In the genomic region with DNA sequence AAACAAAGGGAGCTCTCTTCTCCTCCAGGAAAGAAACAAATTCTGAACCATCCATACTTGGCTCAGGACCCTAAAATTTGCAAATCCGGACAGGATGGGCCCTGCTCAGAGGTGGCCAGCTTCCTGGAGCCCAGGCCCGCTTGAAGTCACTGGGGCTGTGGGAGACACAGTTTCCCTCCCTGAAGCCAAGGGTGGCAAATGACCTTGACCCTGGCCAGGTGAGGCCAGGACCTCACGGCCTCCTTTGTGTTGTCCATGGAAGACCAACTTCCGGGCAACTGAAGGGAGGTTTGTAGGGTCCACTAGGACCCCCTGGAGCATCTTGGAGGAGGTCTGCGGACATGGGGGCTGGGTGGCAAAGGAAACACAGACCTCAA, we compare ENCODE assay signal across 17 cellular contexts. TPM values are rescaled to one million over a fixed set of nuclear protein-coding genes. Genes with fewer than 3 reads are reported as not detected.
DNase-seq lines count a peak whose midpoint lies in the region; ATAC-seq, FAIRE-seq and TF ChIP-seq lines count a peak whose summit lies in the region.
"Had no signal": no experiment of that assay in that cellular context is flagged by ENCODE, and none has a peak within 500 bp of the region (broad histone marks: within the 10 kb centered on the region; RNA-seq: fewer than 3 reads in every experiment).

No MANE protein-coding gene starts in this region.

- intact Hi-C loops in activated T-helper 1 cell treated with anti-CD3 and anti-CD28 coated beads, Interleukin-12 subunit alpha, Interleukin-12 subunit beta, Interleukin-2, Interleukin-4 antibody, amounts not matched to agents 30 ng/mL and 10 ng/mL and 1 ng/mL, durations not matched to agents 14 hours and 24 hours and 36 hours (cut with micrococcal nuclease) = loop anchor here (5.0 to 10.0 kb wide), 3 partner anchors 312 to 605 kb away; no protein-coding TSS in a partner anchor
- intact Hi-C loops in HepG2 (cut with micrococcal nuclease; ENCODE audit: unreplicated experiment) = no loop called here

- H3K79me2 ChIP-seq in HepG2 (ENCODE audit: insufficient read depth, low read length) = no peaks in the 10 kb centered on the region

- H3K9me3 Mint-ChIP-seq in activated CD4-positive, alpha-beta T cell treated with anti-CD3 and anti-CD28 coated beads, Interleukin-2, amount 10 ng/mL, durations not matched to agents 7 days and 5 days = no peaks in the 10 kb centered on the region
- H3K9me3 Mint-ChIP-seq in activated T-helper 1 cell treated with anti-CD3 and anti-CD28 coated beads, Interleukin-12 subunit alpha, Interleukin-12 subunit beta, Interleukin-2, Interleukin-4 antibody, amounts not matched to agents 30 ng/mL and 10 ng/mL and 1 ng/mL, durations not matched to agents 14 hours and 24 hours and 36 hours = no peaks in the 10 kb centered on the region

- no peak for TF ChIP-seq EP300 in HepG2 (IDR thresholded peaks at IDR 0.05; ENCODE audit: low read depth in 2 of 2, low read length in 2 of 2)
- TF ChIP-seq EP300 in HepG2 (CRISPR knock-in tag; IDR thresholded peaks at IDR 0.05; ENCODE audit: borderline replicate concordance) = no peak

- no peaks in the 10 kb centered on the region for H4K20me1 ChIP-seq in HepG2 (ENCODE audit: insufficient read depth, low read length)

- POLR2A ChIA-PET in activated CD4-positive, alpha-beta T cell treated with anti-CD3 and anti-CD28 coated beads, Interleukin-2, amount 10 ng/mL, durations not matched to agents 7 days and 5 days (lab: Charles Lee) = no interaction called here
- POLR2A ChIA-PET in HepG2 (lab: Yijun Ruan, JAX) = interaction anchor here (0.8 to 2.1 kb wide), 5 partner anchors 29 to 254 kb away, joined by 3 to 7 read pairs (median 3); a partner anchor contains a TSS

- ATAC-seq in HepG2 (no peak), GM21360 (IDR thresholded peaks at IDR 0.05; ENCODE audit: unreplicated experiment) (no peak)
- ATAC-seq: A549, heart right ventricle had no signal

- peak overlapping the region; percentile 71 for H3K27ac Mint-ChIP-seq in activated CD4-positive, alpha-beta T cell treated with anti-CD3 and anti-CD28 coated beads, Interleukin-2, amount 10 ng/mL, durations not matched to agents 7 days and 5 days
- peak overlapping the region; percentile 89 for H3K27ac Mint-ChIP-seq in activated T-helper 1 cell treated with anti-CD3 and anti-CD28 coated beads, Interleukin-12 subunit alpha, Interleukin-12 subunit beta, Interleukin-2, Interleukin-4 antibody, amounts not matched to agents 30 ng/mL and 10 ng/mL and 1 ng/mL, durations not matched to agents 14 hours and 24 hours and 36 hours

- H3K4me1 Mint-ChIP-seq in activated CD4-positive, alpha-beta T cell treated with anti-CD3 and anti-CD28 coated beads, Interleukin-2, amount 10 ng/mL, durations not matched to agents 7 days and 5 days = peaks cover 50% of the 10 kb centered on the region
- peaks cover 27% of the 10 kb centered on the region for H3K4me1 Mint-ChIP-seq in activated T-helper 1 cell treated with anti-CD3 and anti-CD28 coated beads, Interleukin-12 subunit alpha, Interleukin-12 subunit beta, Interleukin-2, Interleukin-4 antibody, amounts not matched to agents 30 ng/mL and 10 ng/mL and 1 ng/mL, durations not matched to agents 14 hours and 24 hours and 36 hours (ENCODE audit: low read depth)

- H3K36me3 Mint-ChIP-seq in activated CD4-positive, alpha-beta T cell treated with anti-CD3 and anti-CD28 coated beads, Interleukin-2, amount 10 ng/mL, durations not matched to agents 7 days and 5 days (ENCODE audit: low read depth) = no peaks in the 10 kb centered on the region
- H3K36me3 Mint-ChIP-seq in activated T-helper 1 cell treated with anti-CD3 and anti-CD28 coated beads, Interleukin-12 subunit alpha, Interleukin-12 subunit beta, Interleukin-2, Interleukin-4 antibody, amounts not matched to agents 30 ng/mL and 10 ng/mL and 1 ng/mL, durations not matched to agents 14 hours and 24 hours and 36 hours (ENCODE audit: low read depth) = no peaks in the 10 kb centered on the region

- H3K9me3 ChIP-seq in HepG2 (ENCODE audit: low read length) = no peaks in the 10 kb centered on the region
- H3K9me3 ChIP-seq: A549, adrenal gland, heart right ventricle, SJSA1 had no signal

- H3K4me3 ChIP-seq in HepG2 (replicated peaks in 1 of 3; ENCODE audit: insufficient read depth in 1 of 3, low read depth in 2 of 3, low read length in 3 of 3) = no peak overlapping the region
- H3K4me3 ChIP-seq: A549, adrenal gland, heart right ventricle, SJSA1 had no signal

- TF ChIP-seq POLR2A in HepG2 (IDR thresholded peaks at IDR 0.05; ENCODE audit: insufficient read depth in 1 of 2, low read depth in 2 of 2, low read length in 2 of 2) = no peak

- no peaks in the 10 kb centered on the region for H3K27me3 Mint-ChIP-seq in activated CD4-positive, alpha-beta T cell treated with anti-CD3 and anti-CD28 coated beads, Interleukin-2, amount 10 ng/mL, durations not matched to agents 7 days and 5 days
- peaks cover 6% of the 10 kb centered on the region for H3K27me3 Mint-ChIP-seq in activated T-helper 1 cell treated with anti-CD3 and anti-CD28 coated beads, Interleukin-12 subunit alpha, Interleukin-12 subunit beta, Interleukin-2, Interleukin-4 antibody, amounts not matched to agents 30 ng/mL and 10 ng/mL and 1 ng/mL, durations not matched to agents 14 hours and 24 hours and 36 hours (ENCODE audit: insufficient read depth)

- no peak overlapping the region for H2AFZ ChIP-seq in HepG2 (ENCODE audit: low read length)

- peak overlapping the region; percentile 58; the same call in 1 of the 2 replicates for H3K9ac ChIP-seq in HepG2 (ENCODE audit: insufficient read depth, low read depth, low read length)

- H3K4me3 Mint-ChIP-seq in activated CD4-positive, alpha-beta T cell treated with anti-CD3 and anti-CD28 coated beads, Interleukin-2, amount 10 ng/mL, durations not matched to agents 7 days and 5 days = peak overlapping the region; percentile 43
- peak overlapping the region; percentile 66 for H3K4me3 Mint-ChIP-seq in activated T-helper 1 cell treated with anti-CD3 and anti-CD28 coated beads, Interleukin-12 subunit alpha, Interleukin-12 subunit beta, Interleukin-2, Interleukin-4 antibody, amounts not matched to agents 30 ng/mL and 10 ng/mL and 1 ng/mL, durations not matched to agents 14 hours and 24 hours and 36 hours

- in situ Hi-C loops in HepG2 (cut with HindIII; ENCODE audit: extremely low pct_ligation_motif_present, low pct_unique_long_range_greater_than_20kb) = loop anchor here (5.0 to 25.0 kb wide), 3 partner anchors 70 to 530 kb away; a partner anchor contains a TSS

- CTCF ChIA-PET in activated CD4-positive, alpha-beta T cell treated with anti-CD3 and anti-CD28 coated beads, Interleukin-2, amount 10 ng/mL, durations not matched to agents 7 days and 5 days (lab: Charles Lee) = interaction anchor here (0.6 to 8.2 kb wide), 11 partner anchors 8 to 466 kb away, joined by 3 to 67 read pairs (median 4); a partner anchor contains a TSS
- CTCF ChIA-PET in HepG2 (lab: Yijun Ruan, JAX; ENCODE audit: low intra/inter-chr PET ratio, low total read pairs) = interaction anchor here (5.0 kb wide), 1 partner anchor 191 kb away, joined by 79 read pairs; a partner anchor contains a TSS

- TF ChIP-seq CTCF in HepG2 (CRISPR knock-in tag; IDR thresholded peaks at IDR 0.05) = no peak

- no CpG with 5 or more reads among the region's 5 CpGs for WGBS in HepG2 (ENCODE audit: low lambda C conversion rate)

- peaks cover 2 to 26% of the 10 kb centered on the region in 2 experiments; a peak in 4 of 5 replicates for H3K27me3 ChIP-seq in HepG2 (ENCODE audit: control insufficient read depth in 1 of 2, insufficient read depth in 2 of 2, low read length in 2 of 2)
- H3K27me3 ChIP-seq: adrenal gland, heart right ventricle, SJSA1 had no signal

- H3K4me1 ChIP-seq in HepG2 (ENCODE audit: insufficient read depth, low read length) = peaks cover 59% of the 10 kb centered on the region

- H3K27ac ChIP-seq in HepG2 (ENCODE audit: extremely low read length, insufficient read depth, low read length) (no peak overlapping the region), temporal lobe (ENCODE audit: low read depth, low read length) (peak overlapping the region; percentile 63)
- H3K27ac ChIP-seq: SJSA1 had no signal

- FAIRE-seq in HepG2 (lab: Jason Lieb, UNC) = no peak
- FAIRE-seq: A549 had no signal

- no peaks in the 10 kb centered on the region for H3K36me3 ChIP-seq in HepG2 (replicated peaks in 1 of 2; ENCODE audit: control insufficient read depth in 1 of 2, insufficient read depth in 2 of 2, low read length in 2 of 2)
- H3K36me3 ChIP-seq: adrenal gland, heart right ventricle, SJSA1 had no signal

- no peak for TF ChIP-seq RAD21 in HepG2 (CRISPR knock-in tag; IDR thresholded peaks at IDR 0.05)

- BruUV-seq in HepG2 (replicated peaks; lab: Mats Ljungman, UMichigan) = no TSS peak

- DNase-seq in activated CD4-positive, alpha-beta T cell treated with anti-CD3 and anti-CD28 coated beads, Interleukin-2, amount 10 ng/mL, durations not matched to agents 7 days and 5 days = no peak
- DNase-seq in activated CD4-positive, alpha-beta T cell treated with anti-CD3 and anti-CD28 coated beads for 1 hour = no peak
- DNase-seq in activated T-helper 1 cell treated with anti-CD3 and anti-CD28 coated beads, Interleukin-12 subunit alpha, Interleukin-12 subunit beta, Interleukin-2, Interleukin-4 antibody, amounts not matched to agents 30 ng/mL and 10 ng/mL and 1 ng/mL, durations not matched to agents 14 hours and 24 hours and 36 hours (ENCODE audit: low spot score) = no peak
- DNase-seq in HepG2 (ENCODE audit: low spot score) (no peak), NCI-H2227 treated with DMSO at 0.1 percent for 48 hours (lab: John Stamatoyannopoulos, UW) (no peak), COLO668 (lab: John Stamatoyannopoulos, UW; ENCODE audit: unreplicated experiment) (no peak)
- DNase-seq: activated CD4-positive, alpha-beta T cell treated with anti-CD3 and anti-CD28 coated beads, Interleukin-2, amount 50 U/mL, for 1 hour; adrenal gland; effector CD4-positive, alpha-beta T cell; NCI-H1417 treated with DMSO at 0.1 percent for 48 hours; NCI-H524 had no signal

- H3K4me2 ChIP-seq in HepG2 (ENCODE audit: low read depth, low read length) = no peak overlapping the region
- H3K4me2 ChIP-seq: A549 had no signal

RNA-seq across cellular contexts. Expression of a gene that starts 5.5 kb away (rescaled TPM):
- under 1 TPM in 1 of 2 experiments, not detected in 1; 0.48 TPM for total RNA-seq in activated CD4-positive, alpha-beta T cell treated with anti-CD3 and anti-CD28 coated beads, Interleukin-2, amount 10 ng/mL, durations not matched to agents 7 days and 5 days
- 1.5 and 3.1 TPM in 2 replicates for total RNA-seq in activated T-helper 1 cell treated with anti-CD3 and anti-CD28 coated beads, Interleukin-12 subunit alpha, Interleukin-12 subunit beta, Interleukin-2, Interleukin-4 antibody, amounts not matched to agents 30 ng/mL and 10 ng/mL and 1 ng/mL, durations not matched to agents 14 hours and 24 hours and 36 hours
- total RNA-seq in HepG2 (2016; rRNA removed; fragmentation: Illumina TruSeq; extraction: Trizol) = not detected in 2 replicates
- not detected in 2 replicates for total RNA-seq in HepG2 (2016; cell fraction: cytosol; rRNA removed; fragmentation: Illumina TruSeq; extraction: Trizol; ENCODE audit: low read depth)
- total RNA-seq in HepG2 (2016; cell fraction: insoluble cytoplasmic fraction; rRNA removed; fragmentation: Illumina TruSeq; extraction: Trizol) = not detected in 2 replicates
- not detected in 2 replicates for total RNA-seq in HepG2 (2016; cell fraction: membrane; rRNA removed; fragmentation: Illumina TruSeq; extraction: Trizol)
- total RNA-seq in HepG2 (2016; cell fraction: nucleus; rRNA removed; fragmentation: Illumina TruSeq; extraction: Trizol) = not detected in 2 replicates
- polyA plus RNA-seq in HepG2 (2011; rRNA removed) = 0.21 TPM in 1 of 2 replicates, not detected in the other
- polyA plus RNA-seq in HepG2 (2011; cell fraction: cytosol; rRNA removed) = not detected in 2 replicates
- 1.1 and 1.8 TPM in 2 replicates for polyA plus RNA-seq in HepG2 (2011; cell fraction: nucleus; rRNA removed)
- polyA plus RNA-seq in HepG2 (2012) = 1.1 TPM in 1 of 2 replicates, not detected in the other
- polyA plus RNA-seq in HepG2 (2016; cell fraction: cytosol; fragmentation: Illumina TruSeq; extraction: Trizol; ENCODE audit: low read depth) = not detected in 2 replicates
- polyA plus RNA-seq in HepG2 (2016; cell fraction: insoluble cytoplasmic fraction; fragmentation: Illumina TruSeq; extraction: Trizol; ENCODE audit: low read depth) = not detected in 2 replicates
- polyA plus RNA-seq in HepG2 (2016; cell fraction: membrane; fragmentation: Illumina TruSeq; extraction: Trizol; ENCODE audit: low read depth) = not detected in 2 replicates
- polyA plus RNA-seq in HepG2 (2016; cell fraction: nucleus; fragmentation: Illumina TruSeq; extraction: Trizol; ENCODE audit: insufficient read depth, low read depth) = not detected in 2 replicates
- not detected in 2 replicates for polyA minus RNA-seq in HepG2 (2011; rRNA and poly(A)+ RNA removed; ENCODE audit: low replicate concordance)
- not detected in 2 replicates for polyA minus RNA-seq in HepG2 (2011; cell fraction: cytosol; rRNA and poly(A)+ RNA removed)
- polyA minus RNA-seq in HepG2 (2011; cell fraction: nucleus; rRNA and poly(A)+ RNA removed) = not detected in 2 replicates
- total RNA-seq in temporal lobe = 3.0 TPM

RNA-seq across cellular contexts. Expression of a gene that starts 23.5 kb away (rescaled TPM):
- 1 to 10 TPM; 6.3 to 8.0 TPM for total RNA-seq in activated CD4-positive, alpha-beta T cell treated with anti-CD3 and anti-CD28 coated beads, Interleukin-2, amount 10 ng/mL, durations not matched to agents 7 days and 5 days
- 16.6 and 20.5 TPM in 2 replicates for total RNA-seq in activated T-helper 1 cell treated with anti-CD3 and anti-CD28 coated beads, Interleukin-12 subunit alpha, Interleukin-12 subunit beta, Interleukin-2, Interleukin-4 antibody, amounts not matched to agents 30 ng/mL and 10 ng/mL and 1 ng/mL, durations not matched to agents 14 hours and 24 hours and 36 hours
- total RNA-seq in HepG2 (2016; rRNA removed; fragmentation: Illumina TruSeq; extraction: Trizol) (0.84 and 1.5 TPM in 2 replicates), temporal lobe (14.8 TPM)
- 0.35 and 0.40 TPM in 2 replicates for total RNA-seq in HepG2 (2016; cell fraction: cytosol; rRNA removed; fragmentation: Illumina TruSeq; extraction: Trizol; ENCODE audit: low read depth)
- 1.1 TPM in 2 replicates for total RNA-seq in HepG2 (2016; cell fraction: insoluble cytoplasmic fraction; rRNA removed; fragmentation: Illumina TruSeq; extraction: Trizol)
- 0.25 and 0.69 TPM in 2 replicates for total RNA-seq in HepG2 (2016; cell fraction: membrane; rRNA removed; fragmentation: Illumina TruSeq; extraction: Trizol)
- 1.2 and 1.3 TPM in 2 replicates for total RNA-seq in HepG2 (2016; cell fraction: nucleus; rRNA removed; fragmentation: Illumina TruSeq; extraction: Trizol)
- polyA plus RNA-seq in HepG2 (2011; rRNA removed) = 0.74 and 0.91 TPM in 2 replicates
- 0.55 and 0.72 TPM in 2 replicates for polyA plus RNA-seq in HepG2 (2011; cell fraction: cytosol; rRNA removed)
- polyA plus RNA-seq in HepG2 (2011; cell fraction: nucleus; rRNA removed) = 5.7 and 8.2 TPM in 2 replicates
- polyA plus RNA-seq in HepG2 (2012) = 1.3 and 1.8 TPM in 2 replicates
- 0.09 TPM in 1 of 2 replicates, not detected in the other for polyA plus RNA-seq in HepG2 (2016; cell fraction: cytosol; fragmentation: Illumina TruSeq; extraction: Trizol; ENCODE audit: low read depth)
- polyA plus RNA-seq in HepG2 (2016; cell fraction: insoluble cytoplasmic fraction; fragmentation: Illumina TruSeq; extraction: Trizol; ENCODE audit: low read depth) = 1.1 and 1.8 TPM in 2 replicates
- 0.23 and 0.31 TPM in 2 replicates for polyA plus RNA-seq in HepG2 (2016; cell fraction: membrane; fragmentation: Illumina TruSeq; extraction: Trizol; ENCODE audit: low read depth)
- polyA plus RNA-seq in HepG2 (2016; cell fraction: nucleus; fragmentation: Illumina TruSeq; extraction: Trizol; ENCODE audit: insufficient read depth, low read depth) = 5.8 and 5.9 TPM in 2 replicates
- 1.2 and 5.8 TPM in 2 replicates for polyA minus RNA-seq in HepG2 (2011; rRNA and poly(A)+ RNA removed; ENCODE audit: low replicate concordance)
- polyA minus RNA-seq in HepG2 (2011; cell fraction: cytosol; rRNA and poly(A)+ RNA removed) = 1.3 TPM in 1 of 2 replicates, not detected in the other
- 2.2 and 2.4 TPM in 2 replicates for polyA minus RNA-seq in HepG2 (2011; cell fraction: nucleus; rRNA and poly(A)+ RNA removed)

RNA-seq across cellular contexts. Expression of a gene that starts 23.6 kb away (rescaled TPM):
- 10 to 100 TPM; 36.5 to 39.3 TPM for total RNA-seq in activated CD4-positive, alpha-beta T cell treated with anti-CD3 and anti-CD28 coated beads, Interleukin-2, amount 10 ng/mL, durations not matched to agents 7 days and 5 days
- 43.9 and 45.6 TPM in 2 replicates for total RNA-seq in activated T-helper 1 cell treated with anti-CD3 and anti-CD28 coated beads, Interleukin-12 subunit alpha, Interleukin-12 subunit beta, Interleukin-2, Interleukin-4 antibody, amounts not matched to agents 30 ng/mL and 10 ng/mL and 1 ng/mL, durations not matched to agents 14 hours and 24 hours and 36 hours
- total RNA-seq in HepG2 (2016; rRNA removed; fragmentation: Illumina TruSeq; extraction: Trizol) (6.4 and 9.7 TPM in 2 replicates), temporal lobe (11.8 TPM)
- total RNA-seq in HepG2 (2016; cell fraction: cytosol; rRNA removed; fragmentation: Illumina TruSeq; extraction: Trizol; ENCODE audit: low read depth) = 5.0 and 5.7 TPM in 2 replicates
- 4.7 and 10.2 TPM in 2 replicates for total RNA-seq in HepG2 (2016; cell fraction: insoluble cytoplasmic fraction; rRNA removed; fragmentation: Illumina TruSeq; extraction: Trizol)
- 5.3 and 5.8 TPM in 2 replicates for total RNA-seq in HepG2 (2016; cell fraction: membrane; rRNA removed; fragmentation: Illumina TruSeq; extraction: Trizol)
- 9.4 and 12.9 TPM in 2 replicates for total RNA-seq in HepG2 (2016; cell fraction: nucleus; rRNA removed; fragmentation: Illumina TruSeq; extraction: Trizol)
- 11.5 and 17.0 TPM in 2 replicates for polyA plus RNA-seq in HepG2 (2011; rRNA removed)
- polyA plus RNA-seq in HepG2 (2011; cell fraction: cytosol; rRNA removed) = 4.6 and 5.8 TPM in 2 replicates
- polyA plus RNA-seq in HepG2 (2011; cell fraction: nucleus; rRNA removed) = 100 and 116 TPM in 2 replicates
- 16.4 and 23.4 TPM in 2 replicates for polyA plus RNA-seq in HepG2 (2012)
- 1.2 and 1.8 TPM in 2 replicates for polyA plus RNA-seq in HepG2 (2016; cell fraction: cytosol; fragmentation: Illumina TruSeq; extraction: Trizol; ENCODE audit: low read depth)
- 9.0 and 11.9 TPM in 2 replicates for polyA plus RNA-seq in HepG2 (2016; cell fraction: insoluble cytoplasmic fraction; fragmentation: Illumina TruSeq; extraction: Trizol; ENCODE audit: low read depth)
- 2.8 and 3.2 TPM in 2 replicates for polyA plus RNA-seq in HepG2 (2016; cell fraction: membrane; fragmentation: Illumina TruSeq; extraction: Trizol; ENCODE audit: low read depth)
- 55.9 and 56.2 TPM in 2 replicates for polyA plus RNA-seq in HepG2 (2016; cell fraction: nucleus; fragmentation: Illumina TruSeq; extraction: Trizol; ENCODE audit: insufficient read depth, low read depth)
- 13.2 and 19.3 TPM in 2 replicates for polyA minus RNA-seq in HepG2 (2011; rRNA and poly(A)+ RNA removed; ENCODE audit: low replicate concordance)
- polyA minus RNA-seq in HepG2 (2011; cell fraction: cytosol; rRNA and poly(A)+ RNA removed) = 4.7 and 6.5 TPM in 2 replicates
- 20.1 and 21.6 TPM in 2 replicates for polyA minus RNA-seq in HepG2 (2011; cell fraction: nucleus; rRNA and poly(A)+ RNA removed)

RNA-seq across cellular contexts. Expression of a gene that starts 55.8 kb away (rescaled TPM):
- under 1 TPM; 0.17 to 0.58 TPM for total RNA-seq in activated CD4-positive, alpha-beta T cell treated with anti-CD3 and anti-CD28 coated beads, Interleukin-2, amount 10 ng/mL, durations not matched to agents 7 days and 5 days
- not detected in 2 replicates for total RNA-seq in activated T-helper 1 cell treated with anti-CD3 and anti-CD28 coated beads, Interleukin-12 subunit alpha, Interleukin-12 subunit beta, Interleukin-2, Interleukin-4 antibody, amounts not matched to agents 30 ng/mL and 10 ng/mL and 1 ng/mL, durations not matched to agents 14 hours and 24 hours and 36 hours
- not detected in 2 replicates for total RNA-seq in HepG2 (2016; rRNA removed; fragmentation: Illumina TruSeq; extraction: Trizol)
- not detected in 2 replicates for total RNA-seq in HepG2 (2016; cell fraction: cytosol; rRNA removed; fragmentation: Illumina TruSeq; extraction: Trizol; ENCODE audit: low read depth)
- total RNA-seq in HepG2 (2016; cell fraction: insoluble cytoplasmic fraction; rRNA removed; fragmentation: Illumina TruSeq; extraction: Trizol) = not detected in 2 replicates
- 0.17 TPM in 1 of 2 replicates, not detected in the other for total RNA-seq in HepG2 (2016; cell fraction: membrane; rRNA removed; fragmentation: Illumina TruSeq; extraction: Trizol)
- not detected in 2 replicates for total RNA-seq in HepG2 (2016; cell fraction: nucleus; rRNA removed; fragmentation: Illumina TruSeq; extraction: Trizol)
- 0.18 TPM in 1 of 2 replicates, not detected in the other for polyA plus RNA-seq in HepG2 (2011; rRNA removed)
- 0.15 TPM in 1 of 2 replicates, not detected in the other for polyA plus RNA-seq in HepG2 (2011; cell fraction: cytosol; rRNA removed)
- 0.26 TPM in 2 replicates for polyA plus RNA-seq in HepG2 (2011; cell fraction: nucleus; rRNA removed)
- 0.19 and 0.24 TPM in 2 replicates for polyA plus RNA-seq in HepG2 (2012)
- not detected in 2 replicates for polyA plus RNA-seq in HepG2 (2016; cell fraction: cytosol; fragmentation: Illumina TruSeq; extraction: Trizol; ENCODE audit: low read depth)
- not detected in 2 replicates for polyA plus RNA-seq in HepG2 (2016; cell fraction: insoluble cytoplasmic fraction; fragmentation: Illumina TruSeq; extraction: Trizol; ENCODE audit: low read depth)
- polyA plus RNA-seq in HepG2 (2016; cell fraction: membrane; fragmentation: Illumina TruSeq; extraction: Trizol; ENCODE audit: low read depth) = not detected in 2 replicates
- not detected in 2 replicates for polyA plus RNA-seq in HepG2 (2016; cell fraction: nucleus; fragmentation: Illumina TruSeq; extraction: Trizol; ENCODE audit: insufficient read depth, low read depth)
- 0.54 TPM in 1 of 2 replicates, not detected in the other for polyA minus RNA-seq in HepG2 (2011; rRNA and poly(A)+ RNA removed; ENCODE audit: low replicate concordance)
- polyA minus RNA-seq in HepG2 (2011; cell fraction: cytosol; rRNA and poly(A)+ RNA removed) = not detected in 2 replicates
- polyA minus RNA-seq in HepG2 (2011; cell fraction: nucleus; rRNA and poly(A)+ RNA removed) = not detected in 2 replicates
- not detected for total RNA-seq in temporal lobe
- total RNA-seq: lung microvascular endothelial cell had no signal
